In genomic region chr14:91883770-91884169, GRCh38 we compare ENCODE assay signal across 2 cellular contexts.
TF ChIP-seq lines count a peak whose summit lies in the region.

No MANE protein-coding gene starts in this region.

TF ChIP-seq in liver, 16 proteins besides CTCF, POLR2A, EP300 and RAD21:
- TF ChIP-seq NR2F2 (IDR thresholded peaks at IDR 0.05), result peak; percentile 18
- no peak for TF ChIP-seq GABPA (IDR thresholded peaks at IDR 0.05 in 1 of 2, conservative IDR thresholded peaks at IDR 0.05 in 1 of 2)
- no peak for TF ChIP-seq YY1 (IDR thresholded peaks at IDR 0.05)
- no peak for TF ChIP-seq FOXA2 (IDR thresholded peaks at IDR 0.05)
- TF ChIP-seq JUND (IDR thresholded peaks at IDR 0.05), result no peak
- TF ChIP-seq, protein P1, sequence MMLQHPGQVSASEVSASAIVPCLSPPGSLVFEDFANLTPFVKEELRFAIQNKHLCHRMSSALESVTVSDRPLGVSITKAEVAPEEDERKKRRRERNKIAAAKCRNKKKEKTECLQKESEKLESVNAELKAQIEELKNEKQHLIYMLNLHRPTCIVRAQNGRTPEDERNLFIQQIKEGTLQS (IDR thresholded peaks at IDR 0.05), result no peak
- TF ChIP-seq EGR1 (IDR thresholded peaks at IDR 0.05; ENCODE audit: low read depth in 2 of 2), result no peak

TF ChIP-seq in HepG2, 621 proteins besides CTCF, POLR2A, EP300 and RAD21:
- TF ChIP-seq JARID2 (CRISPR knock-in tag; IDR thresholded peaks at IDR 0.05; ENCODE audit: insufficient replicate concordance) (no peak), NCOA1 (CRISPR knock-in tag; IDR thresholded peaks at IDR 0.05) (no peak), ZNF530 (CRISPR knock-in tag; IDR thresholded peaks at IDR 0.05; ENCODE audit: low read depth) (no peak), MBNL3 (CRISPR knock-in tag; conservative IDR thresholded peaks at IDR 0.05) (no peak), HOXD1 (CRISPR knock-in tag; IDR thresholded peaks at IDR 0.05) (no peak), ZBTB7B (CRISPR knock-in tag; IDR thresholded peaks at IDR 0.05) (no peak), WIZ (CRISPR knock-in tag; IDR thresholded peaks at IDR 0.05) (no peak)
